ENCODE assay signal across 9 cellular contexts in genomic region chr5:73450672-73451217, GRCh38. TPM values are rescaled to one million over a fixed set of nuclear protein-coding genes. Genes with fewer than 3 reads are reported as not detected.
DNase-seq lines count a peak whose midpoint lies in the region; ATAC-seq and TF ChIP-seq lines count a peak whose summit lies in the region.
"Had no signal": no experiment of that assay in that cellular context is flagged by ENCODE, and none has a peak within 500 bp of the region (broad histone marks: within the 10 kb centered on the region; RNA-seq: fewer than 3 reads in every experiment).

No MANE protein-coding gene starts in this region.

- H3K27ac ChIP-seq in iPS-18a (ENCODE audit: low read length), result no peak overlapping the region
- H3K27ac ChIP-seq: pancreas had no signal

- intact Hi-C loops in activated B cell treated with CpG ODN at 0.5 μM for 24 hours (cut with micrococcal nuclease), result loop anchor here (2.0 to 10.0 kb wide), 3 partner anchors 152 to 366 kb away; no protein-coding TSS in a partner anchor

- peak overlapping the region; percentile 83 for H3K27ac Mint-ChIP-seq in activated T-cell treated with anti-CD3 and anti-CD28 coated beads, Interleukin-2, amount 50 U/mL, for 72 hours
- peak overlapping the region; percentile 66 for H3K27ac Mint-ChIP-seq in activated B cell treated with CpG ODN at 0.5 μM for 24 hours
- H3K27ac Mint-ChIP-seq in stimulated activated naive CD8-positive, alpha-beta T cell treated with anti-CD3 and anti-CD28 coated beads, Interleukin-15, amount 100 ng/mL, for 72 hours, result no peak overlapping the region

- H3K27me3 Mint-ChIP-seq in activated T-cell treated with anti-CD3 and anti-CD28 coated beads, Interleukin-2, amount 50 U/mL, for 72 hours (ENCODE audit: low read depth), result peaks cover 74% of the 10 kb centered on the region
- H3K27me3 Mint-ChIP-seq in activated B cell treated with CpG ODN at 0.5 μM for 24 hours, result peaks cover 61% of the 10 kb centered on the region
- peaks cover 72% of the 10 kb centered on the region for H3K27me3 Mint-ChIP-seq in stimulated activated naive CD8-positive, alpha-beta T cell treated with anti-CD3 and anti-CD28 coated beads, Interleukin-15, amount 100 ng/mL, for 72 hours

- H3K4me1 ChIP-seq in iPS-18a (ENCODE audit: control insufficient read depth, low read depth, low read length), result peaks cover 13% of the 10 kb centered on the region

- peaks cover 80% of the 10 kb centered on the region for H3K27me3 ChIP-seq in iPS-18a (ENCODE audit: control insufficient read depth, insufficient read depth, low read length)

- no peaks in the 10 kb centered on the region for H3K9me3 ChIP-seq in iPS-18a (ENCODE audit: control insufficient read depth, low read depth, low read length)
- H3K9me3 ChIP-seq: pancreas had no signal

- no peaks in the 10 kb centered on the region for H3K9me3 Mint-ChIP-seq in activated T-cell treated with anti-CD3 and anti-CD28 coated beads, Interleukin-2, amount 50 U/mL, for 72 hours
- peaks cover 8% of the 10 kb centered on the region for H3K9me3 Mint-ChIP-seq in activated B cell treated with CpG ODN at 0.5 μM for 24 hours
- no peaks in the 10 kb centered on the region for H3K9me3 Mint-ChIP-seq in stimulated activated naive CD8-positive, alpha-beta T cell treated with anti-CD3 and anti-CD28 coated beads, Interleukin-15, amount 100 ng/mL, for 72 hours

- ATAC-seq in activated T-cell treated with anti-CD3 and anti-CD28 coated beads, Interleukin-2, amount 50 U/mL, for 72 hours (replicated peaks in 1 of 2), result no peak
- no peak for ATAC-seq in activated B cell treated with CpG ODN at 0.5 μM for 24 hours (ENCODE audit: low read depth)
- ATAC-seq in stimulated activated naive CD8-positive, alpha-beta T cell treated with anti-CD3 and anti-CD28 coated beads, Interleukin-15, amount 100 ng/mL, for 72 hours, result no peak
- ATAC-seq in HG03521 (IDR thresholded peaks at IDR 0.05; ENCODE audit: unreplicated experiment), result no peak

- H3K4me3 ChIP-seq in iPS-18a (ENCODE audit: low read length), result peak overlapping the region; percentile 50

- no peak overlapping the region for H3K9ac ChIP-seq in iPS-18a (ENCODE audit: low read length)

- H3K4me1 Mint-ChIP-seq in activated T-cell treated with anti-CD3 and anti-CD28 coated beads, Interleukin-2, amount 50 U/mL, for 72 hours (ENCODE audit: low read depth), result peaks cover 20% of the 10 kb centered on the region
- peaks cover 16% of the 10 kb centered on the region for H3K4me1 Mint-ChIP-seq in activated B cell treated with CpG ODN at 0.5 μM for 24 hours
- H3K4me1 Mint-ChIP-seq in stimulated activated naive CD8-positive, alpha-beta T cell treated with anti-CD3 and anti-CD28 coated beads, Interleukin-15, amount 100 ng/mL, for 72 hours, result peaks cover 32% of the 10 kb centered on the region

- TF ChIP-seq CTCF in activated B cell treated with CpG ODN at 0.5 μM for 24 hours (IDR thresholded peaks at IDR 0.05), result no peak

- POLR2A ChIA-PET in activated B cell treated with CpG ODN at 0.5 μM for 24 hours (lab: Charles Lee), result no interaction called here

- H3K36me3 ChIP-seq in iPS-18a (ENCODE audit: control insufficient read depth, low read depth, low read length), result no peaks in the 10 kb centered on the region
- H3K36me3 ChIP-seq: pancreas had no signal

- no peak for DNase-seq in activated T-cell treated with anti-CD3 and anti-CD28 coated beads, Interleukin-2, amount 50 U/mL, for 72 hours
- no peak for DNase-seq in activated T-cell treated with anti-CD3 and anti-CD28 coated beads for 4 hours
- no peak for DNase-seq in activated B cell treated with CpG ODN at 0.5 μM for 24 hours
- peak in 1 of 2 donors; percentile 13 for DNase-seq in stimulated activated naive CD8-positive, alpha-beta T cell treated with anti-CD3 and anti-CD28 coated beads, Interleukin-15, amount 100 ng/mL, for 72 hours
- no peak for DNase-seq in activated gamma-delta T cell treated with Interleukin-2 at 50 U/mL for 16 hours
- no peak for DNase-seq in ACHN

- in situ Hi-C loops in ACHN (cut with HindIII; ENCODE audit: low pct_ligation_motif_present, low pct_unique_long_range_greater_than_20kb, low sequenced_read_pairs), result no loop called here

- H3K4me3 Mint-ChIP-seq in activated T-cell treated with anti-CD3 and anti-CD28 coated beads, Interleukin-2, amount 50 U/mL, for 72 hours, result peak overlapping the region; percentile 62 to 65
- no peak overlapping the region for H3K4me3 Mint-ChIP-seq in activated B cell treated with CpG ODN at 0.5 μM for 24 hours
- H3K4me3 Mint-ChIP-seq in stimulated activated naive CD8-positive, alpha-beta T cell treated with anti-CD3 and anti-CD28 coated beads, Interleukin-15, amount 100 ng/mL, for 72 hours, result peak overlapping the region; percentile 32 to 69

- H3K36me3 Mint-ChIP-seq in activated T-cell treated with anti-CD3 and anti-CD28 coated beads, Interleukin-2, amount 50 U/mL, for 72 hours (ENCODE audit: insufficient read depth in 2 of 2), result peaks cover 0 to 2% of the 10 kb centered on the region in 2 donors
- no peaks in the 10 kb centered on the region for H3K36me3 Mint-ChIP-seq in activated B cell treated with CpG ODN at 0.5 μM for 24 hours (ENCODE audit: low read depth)

- CTCF ChIA-PET in activated B cell treated with CpG ODN at 0.5 μM for 24 hours (lab: Charles Lee), result no interaction called here

RNA-seq across cellular contexts. Expression of gene FOXD1, which starts 2.2 kb away (rescaled TPM):
- 1 to 10 TPM in 1 of 2 donors, under 1 TPM in 1; 0.55 to 1.0 TPM for total RNA-seq in activated T-cell treated with anti-CD3 and anti-CD28 coated beads, Interleukin-2, amount 50 U/mL, for 72 hours
- 0.09 and 0.10 TPM in 2 replicates for total RNA-seq in activated B cell treated with CpG ODN at 0.5 μM for 24 hours

RNA-seq across cellular contexts. Expression of gene BTF3, which starts 47.5 kb away (rescaled TPM):
- total RNA-seq in activated T-cell treated with anti-CD3 and anti-CD28 coated beads, Interleukin-2, amount 50 U/mL, for 72 hours, result 1,000 to 10,000 TPM; 1,036 to 1,053 TPM
- 753 and 798 TPM in 2 replicates for total RNA-seq in activated B cell treated with CpG ODN at 0.5 μM for 24 hours

Comparison
In these comparisons a context has a peak if more than half of its experiments do, and no peak if none do; other contexts are left out.
1. H3K27ac Mint-ChIP-seq: peak in activated T-cell treated with anti-CD3 and anti-CD28 coated beads, Interleukin-2, amount 50 U/mL, for 72 hours (single experiment) and activated B cell treated with CpG ODN at 0.5 μM for 24 hours (single experiment); none in stimulated activated naive CD8-positive, alpha-beta T cell treated with anti-CD3 and anti-CD28 coated beads, Interleukin-15, amount 100 ng/mL, for 72 hours (0 of 2).